ENCODE assay signal across 16 cellular contexts in the genomic region with DNA sequence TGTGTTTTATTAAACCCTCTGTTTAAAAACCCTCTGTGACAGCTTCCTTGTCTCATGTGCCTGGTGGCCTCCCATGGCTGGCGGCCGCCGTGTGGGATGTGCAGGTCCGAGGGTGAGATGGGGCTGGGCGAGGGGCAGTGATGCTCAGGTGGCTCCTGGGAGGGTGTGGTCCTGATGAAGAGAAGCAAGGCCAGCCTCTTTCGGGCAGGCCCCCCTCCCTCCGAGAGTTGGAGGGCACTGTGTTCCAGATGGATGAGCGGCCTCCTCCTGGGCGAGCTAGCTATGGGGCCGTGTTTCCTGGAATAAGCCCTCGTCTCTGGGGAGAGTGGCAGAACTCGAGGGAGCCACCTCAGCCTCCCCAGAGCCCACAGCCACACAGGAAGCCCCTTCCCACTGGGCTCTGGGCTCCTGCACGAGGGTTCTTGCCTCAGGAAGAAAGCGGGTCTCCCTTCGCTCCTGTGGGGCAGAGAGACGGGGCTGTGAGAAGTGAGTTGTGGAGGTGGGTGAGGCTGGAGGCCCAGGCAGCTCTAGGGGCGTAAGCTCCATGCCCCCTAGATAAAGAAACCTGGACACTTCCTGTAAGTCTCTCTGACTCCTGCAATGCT.
DNase-seq lines count a peak whose midpoint lies in the region; ATAC-seq and TF ChIP-seq lines count a peak whose summit lies in the region.
"Had no signal": no experiment of that assay in that cellular context is flagged by ENCODE, and none has a peak within 500 bp of the region (broad histone marks: within the 10 kb centered on the region; RNA-seq: fewer than 3 reads in every experiment).

No MANE protein-coding gene starts in this region.

- H3K56ac ChIP-seq in H9 (ENCODE audit: insufficient read length, low read depth, low read length): no peak overlapping the region

- H3K36me3 Mint-ChIP-seq in H9 (ENCODE audit: insufficient read depth in 1 of 3, low read depth in 3 of 3) (no peaks in the 10 kb centered on the region), T-cell (no peaks in the 10 kb centered on the region)
- H3K36me3 Mint-ChIP-seq in effector memory CD8-positive, alpha-beta T cell (ENCODE audit: insufficient read depth): no peaks in the 10 kb centered on the region

- H3K27ac ChIP-seq in BLaER1 (peak overlapping the region; percentile 58), H9 (ENCODE audit: insufficient read length, low read depth, low read length) (no peak overlapping the region), neuronal stem cell (replicated peaks; ENCODE audit: low read length) (no peak overlapping the region)

- H2AFZ ChIP-seq in H9 (ENCODE audit: low read length) (no peak overlapping the region), neuronal stem cell (ENCODE audit: low read length) (peak overlapping the region; percentile 25)

- H3K23ac ChIP-seq in H9 (ENCODE audit: insufficient read length, low read depth, low read length) (no peak overlapping the region), neuronal stem cell (ENCODE audit: low read depth, low read length, poor library complexity) (peak overlapping the region; percentile 6)

- H4K91ac ChIP-seq in H9 (ENCODE audit: insufficient read length, low read depth, low read length): no peak overlapping the region
- no peak overlapping the region for H4K91ac ChIP-seq in neuronal stem cell (ENCODE audit: low read depth, low read length, poor library complexity)

- CTCF ChIA-PET in T-cell (lab: Charles Lee): interaction anchor here in 1 of 2 donors (0.6 kb wide), 1 partner anchor 1119 kb away, joined by 3 read pairs; no protein-coding TSS in a partner anchor

- H4K20me1 ChIP-seq in BLaER1: no peaks in the 10 kb centered on the region
- no peaks in the 10 kb centered on the region for H4K20me1 ChIP-seq in H9 (ENCODE audit: control insufficient read depth, insufficient read depth, insufficient read length)

- H3K4me3 Mint-ChIP-seq in H9 (no peak overlapping the region), T-cell (no peak overlapping the region)
- H3K4me3 Mint-ChIP-seq in effector memory CD8-positive, alpha-beta T cell: no peak overlapping the region
- H3K4me3 Mint-ChIP-seq: CD4-positive, alpha-beta T cell had no signal

- no peak overlapping the region for H2AK5ac ChIP-seq in H9 (ENCODE audit: insufficient read length, low read length)
- H2AK5ac ChIP-seq in neuronal stem cell (ENCODE audit: low read depth, low read length): no peak overlapping the region

- H3K4me2 ChIP-seq in BLaER1 (peak overlapping the region; percentile 83), H9 (ENCODE audit: insufficient read depth, insufficient read length, low read length) (no peak overlapping the region), neuronal stem cell (ENCODE audit: insufficient read depth, low read length, poor library complexity, severe bottlenecking) (no peak overlapping the region)

- peak; percentile 17 for DNase-seq in H9
- DNase-seq in activated CD8-positive, alpha-beta memory T cell treated with anti-CD3 and anti-CD28 coated beads, Interleukin-2, amount 50 U/mL, for 48 hours: peak; percentile 12
- no peak for DNase-seq in neuronal stem cell (ENCODE audit: low spot score)
- DNase-seq in T-cell: no peak
- DNase-seq in effector memory CD8-positive, alpha-beta T cell: no peak
- DNase-seq in SIG-M5 (lab: John Stamatoyannopoulos, UW): no peak
- DNase-seq: AML-193; Calu3; CD4-positive, alpha-beta T cell; DMS79; NCI-H1417 treated with DMSO at 0.1 percent for 48 hours; NCI-H2029 treated with DMSO at 0.1 percent for 48 hours; NCI-H526 treated with DMSO at 0.1 percent for 48 hours; SHP77 treated with DMSO at 0.1 percent for 48 hours had no signal

- H3K9me3 ChIP-seq in BLaER1 (0 out of 2 replicates have a peak, but pooled peaks cover 6% of the 10 kb centered on the region), H9 (ENCODE audit: control insufficient read depth, low read depth, low read length) (no peaks in the 10 kb centered on the region), neuronal stem cell (replicated peaks in 1 of 2; ENCODE audit: control insufficient read depth in 2 of 2, insufficient read depth in 1 of 2, low read depth in 1 of 2, low read length in 2 of 2) (peaks cover 0 to 5% of the 10 kb centered on the region in 2 donors)
- H3K9me3 ChIP-seq: HAP-1 had no signal

- no peak overlapping the region for H2BK20ac ChIP-seq in H9 (ENCODE audit: low read depth, low read length, poor library complexity, severe bottlenecking)

- no peaks in the 10 kb centered on the region for H3K36me3 ChIP-seq in BLaER1
- H3K36me3 ChIP-seq in neuronal stem cell (replicated peaks in 1 of 2; ENCODE audit: control insufficient read depth in 2 of 2, insufficient read depth in 2 of 2, low read length in 2 of 2): no peaks in the 10 kb centered on the region
- H3K36me3 ChIP-seq: HAP-1 had no signal

- H3K4me1 Mint-ChIP-seq in H9: peaks cover under 1 to 5% of the 10 kb centered on the region in 2 experiments
- peaks cover 15 to 18% (median 17%) of the 10 kb centered on the region in 3 donors for H3K4me1 Mint-ChIP-seq in T-cell
- H3K4me1 Mint-ChIP-seq in effector memory CD8-positive, alpha-beta T cell (ENCODE audit: low read depth in 2 of 2): peaks cover 9 to 13% of the 10 kb centered on the region in 2 donors

- H3K4me1 ChIP-seq in BLaER1 (peaks cover 78% of the 10 kb centered on the region), H9 (ENCODE audit: insufficient read depth, low read length) (no peaks in the 10 kb centered on the region), neuronal stem cell (ENCODE audit: control insufficient read depth in 2 of 2, insufficient read depth in 1 of 2, low read depth in 1 of 2, low read length in 2 of 2) (peaks cover 0 to 9% of the 10 kb centered on the region in 2 donors)
- H3K4me1 ChIP-seq: HAP-1 had no signal

- H3K27ac Mint-ChIP-seq in H9 (peak overlapping the region in 1 of 3 experiments; percentile 19; a peak in 1 of 7 replicates), T-cell (no peak overlapping the region)
- no peak overlapping the region for H3K27ac Mint-ChIP-seq in effector memory CD8-positive, alpha-beta T cell
- H3K27ac Mint-ChIP-seq: CD4-positive, alpha-beta T cell had no signal

- H3K27me3 Mint-ChIP-seq in H9 (ENCODE audit: low read depth) (peaks cover 3% of the 10 kb centered on the region; the same call in 1 of the 2 replicates), T-cell (no peaks in the 10 kb centered on the region)
- peaks cover 16 to 19% of the 10 kb centered on the region in 2 donors for H3K27me3 Mint-ChIP-seq in effector memory CD8-positive, alpha-beta T cell
- H3K27me3 Mint-ChIP-seq: CD4-positive, alpha-beta T cell had no signal

- no peak overlapping the region for H2BK12ac ChIP-seq in H9 (ENCODE audit: insufficient read length, low read depth, low read length)
- no peak overlapping the region for H2BK12ac ChIP-seq in neuronal stem cell (ENCODE audit: low read length)

- POLR2A ChIA-PET in T-cell (lab: Charles Lee): no interaction called here

- H3K9ac ChIP-seq in BLaER1 (peak overlapping the region; percentile 30), H9 (ENCODE audit: extremely low read depth, insufficient read length, low read length) (no peak overlapping the region), neuronal stem cell (ENCODE audit: low read depth, low read length, poor library complexity) (no peak overlapping the region)

- H3K18ac ChIP-seq in H9 (ENCODE audit: insufficient read length, low read depth, low read length): no peak overlapping the region
- peak overlapping the region; percentile 20 for H3K18ac ChIP-seq in neuronal stem cell (ENCODE audit: low read length)

- H2BK15ac ChIP-seq in H9 (ENCODE audit: low read depth, low read length) (no peak overlapping the region), neuronal stem cell (ENCODE audit: low read length) (peak overlapping the region; percentile 45)

- no peak overlapping the region for H3T11ph ChIP-seq in H9 (ENCODE audit: low read length)

- H3K4me3 ChIP-seq in BLaER1 (peak overlapping the region; percentile 17; the same call in 1 of the 2 replicates), neuronal stem cell (ENCODE audit: low read length in 2 of 2) (no peak overlapping the region)
- H3K4me3 ChIP-seq: HAP-1 had no signal

- no peak for TF ChIP-seq CTCF in H9 (conservative IDR thresholded peaks at IDR 0.05)

- no peaks in the 10 kb centered on the region for H3K79me2 ChIP-seq in H9 (ENCODE audit: insufficient read depth, low read length)

- H3K79me1 ChIP-seq in H9 (ENCODE audit: insufficient read depth, low read depth, low read length, poor library complexity, severe bottlenecking) (no peaks in the 10 kb centered on the region), neuronal stem cell (ENCODE audit: low read depth, low read length) (peaks cover 2% of the 10 kb centered on the region)

- H3K4ac ChIP-seq in H9 (ENCODE audit: low read depth, low read length) (no peak overlapping the region), neuronal stem cell (ENCODE audit: low read length) (no peak overlapping the region)

- ATAC-seq in T-cell (replicated peaks in 1 of 4): no peak
- ATAC-seq in effector memory CD8-positive, alpha-beta T cell (replicated peaks): no peak

- H3K27me3 ChIP-seq in BLaER1 (no peaks in the 10 kb centered on the region), H9 (ENCODE audit: insufficient read depth, low read length) (no peaks in the 10 kb centered on the region), neuronal stem cell (ENCODE audit: control insufficient read depth in 3 of 3, insufficient read depth in 3 of 3, low read depth in 1 of 3, low read length in 3 of 3) (peaks cover 0 to 3% (median 0%) of the 10 kb centered on the region in 3 experiments)

- no peak overlapping the region for H4K5ac ChIP-seq in H9 (ENCODE audit: insufficient read length, low read depth, low read length)

- H3K14ac ChIP-seq in H9 (ENCODE audit: insufficient read depth, low read length) (no peak overlapping the region), neuronal stem cell (ENCODE audit: low read length) (no peak overlapping the region)

- H2BK120ac ChIP-seq in H9 (ENCODE audit: low read depth, low read length, poor library complexity, severe bottlenecking) (no peak overlapping the region), neuronal stem cell (ENCODE audit: low read depth, low read length) (no peak overlapping the region)

- no peaks in the 10 kb centered on the region for H3K23me2 ChIP-seq in H9 (ENCODE audit: insufficient read length, low read depth, low read length, poor library complexity, severe bottlenecking)

- no CpG with 5 or more reads among the region's 17 CpGs for WGBS in H9 (ENCODE audit: extremely low coverage, insufficient read length, low lambda C conversion rate)
- WGBS in neuronal stem cell (ENCODE audit: extremely low coverage in 2 of 2, insufficient read length in 2 of 2, insufficient replicate concordance in 1 of 2), 2 donors: no CpG with 5 or more reads among the region's 17 CpGs

- H3K9me3 Mint-ChIP-seq in H9: no peaks in the 10 kb centered on the region; a peak in 1 of 5 replicates
- no peaks in the 10 kb centered on the region for H3K9me3 Mint-ChIP-seq in T-cell
- H3K9me3 Mint-ChIP-seq in effector memory CD8-positive, alpha-beta T cell: no peaks in the 10 kb centered on the region
- H3K9me3 Mint-ChIP-seq: CD4-positive, alpha-beta T cell had no signal

- H4K8ac ChIP-seq in H9 (replicated peaks; ENCODE audit: insufficient read length, low read depth, low read length): no peak overlapping the region
- no peak overlapping the region for H4K8ac ChIP-seq in neuronal stem cell (ENCODE audit: low read depth, low read length)

- H2BK5ac ChIP-seq in H9 (ENCODE audit: insufficient read length, low read length): no peak overlapping the region
- no peak overlapping the region for H2BK5ac ChIP-seq in neuronal stem cell (ENCODE audit: low read length)

Comparison
In these comparisons a context has a peak if more than half of its experiments do, and no peak if none do; other contexts are left out.
1. DNase-seq: peak in H9 (single experiment) and activated CD8-positive, alpha-beta memory T cell treated with anti-CD3 and anti-CD28 coated beads, Interleukin-2, amount 50 U/mL, for 48 hours (single experiment); none in neuronal stem cell (single experiment), T-cell (0 of 34), effector memory CD8-positive, alpha-beta T cell (0 of 3) and SIG-M5 (single experiment).